Comparison of ENCODE assay signal across 26 cellular contexts in genomic region chr7:98387544-98388226, GRCh38. TPM values are rescaled to one million over a fixed set of nuclear protein-coding genes. Genes with fewer than 3 reads are reported as not detected.
DNase-seq lines count a peak whose midpoint lies in the region; ATAC-seq and TF ChIP-seq lines count a peak whose summit lies in the region.
"Had no signal": no experiment of that assay in that cellular context is flagged by ENCODE, and none has a peak within 500 bp of the region (broad histone marks: within the 10 kb centered on the region; RNA-seq: fewer than 3 reads in every experiment).

No MANE protein-coding gene starts in this region.

- TF ChIP-seq CTCF in Panc1 (IDR thresholded peaks at IDR 0.05) (no peak), osteoblast (IDR thresholded peaks at IDR 0.05; ENCODE audit: extremely low read depth, low read depth, low read length) (no peak)

- CTCF ChIA-PET in Panc1 (lab: Charles Lee), result interaction anchor here (0.5 kb wide), 1 partner anchor 40 kb away, joined by 5 read pairs; no protein-coding TSS in a partner anchor

- no peak overlapping the region for H3K4me3 ChIP-seq in Panc1 (ENCODE audit: low read depth in 2 of 2, low read length in 2 of 2)
- no peak overlapping the region for H3K4me3 ChIP-seq in osteoblast (ENCODE audit: insufficient read depth, low read length)
- H3K4me3 ChIP-seq: gastrocnemius medialis, HAP-1, K562, neural progenitor cell, suprapubic skin had no signal

- POLR2A ChIA-PET in Panc1 (lab: Charles Lee), result no interaction called here

- no peak overlapping the region for H2AFZ ChIP-seq in osteoblast (ENCODE audit: low read length)
- H2AFZ ChIP-seq: neural progenitor cell had no signal

- no peak overlapping the region for H3K27ac ChIP-seq in Panc1 (ENCODE audit: low read length)
- H3K27ac ChIP-seq in osteoblast (ENCODE audit: low read depth, low read length), result no peak overlapping the region
- no peak overlapping the region for H3K27ac ChIP-seq in caudate nucleus (ENCODE audit: low read depth, low read length)
- H3K27ac ChIP-seq: gastrocnemius medialis, neural progenitor cell, suprapubic skin had no signal

- H3K36me3 ChIP-seq in Panc1 (ENCODE audit: control insufficient read depth, insufficient read depth, low read length) (no peaks in the 10 kb centered on the region; the same call in 1 of the 2 replicates), osteoblast (ENCODE audit: insufficient read depth, low read length) (no peaks in the 10 kb centered on the region)
- H3K36me3 ChIP-seq: gastrocnemius medialis, HAP-1, neural progenitor cell, suprapubic skin had no signal

- intact Hi-C loops in Panc1 (cut with micrococcal nuclease; ENCODE audit: unreplicated experiment), result no loop called here

- in situ Hi-C loops in Panc1 (cut with HindIII; ENCODE audit: low pct_unique_long_range_greater_than_20kb, low sequenced_read_pairs), result loop anchor here (25.0 kb wide), 1 partner anchor 100 kb away; the partner anchor contains the start of gene BRI3

- H3K4me2 ChIP-seq in osteoblast (ENCODE audit: insufficient read depth, low read length), result no peak overlapping the region
- H3K4me2 ChIP-seq: neural progenitor cell had no signal

- ATAC-seq in Panc1, result no peak
- ATAC-seq in HG03521 (IDR thresholded peaks at IDR 0.05; ENCODE audit: unreplicated experiment), result no peak
- ATAC-seq in GM18868 (IDR thresholded peaks at IDR 0.05; ENCODE audit: unreplicated experiment), result no peak
- ATAC-seq: gastrocnemius medialis; K562; right cardiac atrium; stimulated activated naive B cell treated with anti-CD40 and anti-IgM and Interleukin-4, amounts not matched to agents 10 μg/mL and 1 μg/mL and 100 μg/mL, for 72 hours had no signal

- H3K27me3 ChIP-seq in Panc1 (ENCODE audit: control insufficient read depth, insufficient read depth, low read length) (no peaks in the 10 kb centered on the region), osteoblast (ENCODE audit: insufficient read depth, low read length) (no peaks in the 10 kb centered on the region)
- H3K27me3 ChIP-seq: gastrocnemius medialis, neural progenitor cell, suprapubic skin had no signal

- no peaks in the 10 kb centered on the region for H3K9me3 ChIP-seq in Panc1 (ENCODE audit: control insufficient read depth, insufficient read depth, low read depth, low read length)
- no peaks in the 10 kb centered on the region for H3K9me3 ChIP-seq in osteoblast (ENCODE audit: low read depth, low read length)
- H3K9me3 ChIP-seq: gastrocnemius medialis, HAP-1, suprapubic skin had no signal

- BruUV-seq in Panc1 (replicated peaks; lab: Mats Ljungman, UMichigan), result TSS peak; percentile 20

- H3K4me1 ChIP-seq in Panc1 (ENCODE audit: control insufficient read depth, insufficient read depth, low read length) (peaks cover 29% of the 10 kb centered on the region), osteoblast (ENCODE audit: insufficient read depth, low read length) (no peaks in the 10 kb centered on the region)
- H3K4me1 ChIP-seq: gastrocnemius medialis, HAP-1, suprapubic skin had no signal

- H4K20me1 ChIP-seq in osteoblast (ENCODE audit: insufficient read depth, low read length), result no peaks in the 10 kb centered on the region

- H3K79me2 ChIP-seq in osteoblast (ENCODE audit: insufficient read depth, low read length), result no peaks in the 10 kb centered on the region

- DNase-seq in DMS153 (lab: John Stamatoyannopoulos, UW) (peak; percentile 45), DMS153 treated with DMSO at 0.1 percent for 48 hours (lab: John Stamatoyannopoulos, UW; ENCODE audit: unreplicated experiment) (no peak), NCI-H146 (lab: John Stamatoyannopoulos, UW) (peak; percentile 57), Panc1 (ENCODE audit: low read depth, low spot score) (no peak), osteoblast (ENCODE audit: insufficient read length, low spot score, missing footprints) (peak; percentile 11), caudate nucleus (lab: John Stamatoyannopoulos, UW) (no peak)
- DNase-seq: 8988T; activated B cell treated with CpG ODN at 0.5 μM for 24 hours; activated CD4-positive, alpha-beta T cell treated with anti-CD3 and anti-CD28 coated beads, Interleukin-2, amount 50 U/mL, for 1 hour; activated T-cell treated with anti-CD3 and anti-CD28 coated beads, Interleukin-2, amount 50 U/mL, for 48 hours; CD8-positive, alpha-beta memory T cell; DMS79; gastrocnemius medialis; GF-D8; NCI-H1105; NCI-H446 treated with DMSO at 0.1 percent for 48 hours; right cardiac atrium; SIG-M5; stimulated activated CD4-positive, alpha-beta T cell treated with anti-CD3 and anti-CD28 coated beads, Interleukin-4, amount 100 ng/mL, for 4 hours; stimulated activated naive B cell treated with anti-CD40 and anti-IgM and Interleukin-4, amounts not matched to agents 10 μg/mL and 1 μg/mL and 100 μg/mL, for 72 hours had no signal

RNA-seq across cellular contexts. Expression of gene BAIAP2L1, which starts 13.2 kb away (rescaled TPM):
- total RNA-seq in Panc1 (2021; ENCODE audit: unreplicated experiment) (120 TPM), osteoblast (7.7 and 10.5 TPM in 2 replicates)
- polyA plus RNA-seq in Panc1 (2012; ENCODE audit: insufficient read length), result 108 TPM

Comparison
In these comparisons a context has a peak if more than half of its experiments do, and no peak if none do; other contexts are left out.
1. DNase-seq: peak in DMS153 (single experiment), NCI-H146 (single experiment) and osteoblast (single experiment); none in DMS153 treated with DMSO at 0.1 percent for 48 hours (single experiment), Panc1 (single experiment) and caudate nucleus (0 of 61).
2. RNA of gene BAIAP2L1, which starts 13.2 kb away (total RNA-seq): 120 TPM in Panc1 (single experiment); 7.7 to 10.5 TPM in osteoblast; every median in the first group is over 10 times any median in the second.